ENCODE assay signal across 13 cellular contexts in the genomic region with DNA sequence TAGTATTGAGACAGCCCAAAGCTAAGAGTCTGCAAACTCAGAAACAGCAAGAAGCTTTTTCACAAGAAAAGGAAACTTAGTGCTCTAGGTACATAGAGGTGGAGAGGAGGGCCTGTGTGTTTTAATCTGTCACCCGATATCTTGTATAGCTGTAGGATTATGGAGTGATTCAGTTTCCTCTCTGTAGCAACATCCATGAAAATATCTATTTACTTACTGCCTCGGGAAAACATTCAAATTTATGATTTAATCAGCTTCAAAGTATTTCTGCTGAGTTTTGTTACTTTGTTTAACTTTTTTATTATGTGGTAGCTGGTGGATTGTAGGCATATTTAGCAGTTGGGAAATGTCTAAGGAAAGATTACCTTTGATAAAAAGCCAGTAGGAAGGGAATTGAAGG.
DNase-seq lines count a peak whose midpoint lies in the region; ATAC-seq and TF ChIP-seq lines count a peak whose summit lies in the region.
"Had no signal": no experiment of that assay in that cellular context is flagged by ENCODE, and none has a peak within 500 bp of the region (broad histone marks: within the 10 kb centered on the region; RNA-seq: fewer than 3 reads in every experiment).

No MANE protein-coding gene starts in this region.

- peak overlapping the region; percentile 75 to 80 for H3K27ac ChIP-seq in tibial artery

- no peaks in the 10 kb centered on the region for H3K9me3 Mint-ChIP-seq in activated naive CD4-positive, alpha-beta T cell treated with anti-CD3 and anti-CD28 coated beads, Interleukin-2, amount 50 U/mL, for 72 hours

- H3K36me3 ChIP-seq in tibial artery, result no peaks in the 10 kb centered on the region
- H3K36me3 ChIP-seq: tibial nerve had no signal

- ATAC-seq in activated naive CD4-positive, alpha-beta T cell treated with anti-CD3 and anti-CD28 coated beads, Interleukin-2, amount 50 U/mL, for 72 hours, result no peak
- no peak for ATAC-seq in T-helper 17 cell

- peak overlapping the region; percentile 6 to 27 for H3K27ac Mint-ChIP-seq in activated naive CD4-positive, alpha-beta T cell treated with anti-CD3 and anti-CD28 coated beads, Interleukin-2, amount 50 U/mL, for 72 hours
- peak overlapping the region; percentile 45 for H3K27ac Mint-ChIP-seq in T-helper 17 cell

- no peaks in the 10 kb centered on the region for H3K27me3 Mint-ChIP-seq in T-helper 17 cell

- H3K4me1 Mint-ChIP-seq in T-helper 17 cell, result peaks cover 9% of the 10 kb centered on the region

- DNase-seq in activated naive CD4-positive, alpha-beta T cell treated with anti-CD3 and anti-CD28 coated beads, Interleukin-2, amount 50 U/mL, for 72 hours (ENCODE audit: low spot score in 2 of 2), result no peak
- no peak for DNase-seq in activated naive CD4-positive, alpha-beta T cell treated with Interleukin-2 at 50 U/mL for 16 hours
- DNase-seq in T-helper 17 cell, result no peak
- DNase-seq in fibroblast of gingiva (ENCODE audit: low read depth), result peak; percentile 59
- DNase-seq in tibial artery, result no peak
- no peak for DNase-seq in NCI-H1436 (lab: John Stamatoyannopoulos, UW)
- no peak for DNase-seq in NCI-H2029 (lab: John Stamatoyannopoulos, UW)
- no peak for DNase-seq in AML-193 (lab: John Stamatoyannopoulos, UW)
- DNase-seq: erythroblast, GOT3, NCI-H187, SW 1271 had no signal

- no peak overlapping the region for H3K4me3 Mint-ChIP-seq in T-helper 17 cell

- intact Hi-C loops in tibial artery (cut with DNase I; ENCODE audit: low total_unique reads), result loop anchor here (5.0 kb wide), 1 partner anchor 492 kb away; no protein-coding TSS in a partner anchor

- TF ChIP-seq CTCF in tibial artery (IDR thresholded peaks at IDR 0.05), result no peak

- H3K9me3 ChIP-seq in T-helper 17 cell (ENCODE audit: control insufficient read depth, low read length, poor library complexity, severe bottlenecking) (no peaks in the 10 kb centered on the region), tibial artery (no peaks in the 10 kb centered on the region)
- H3K9me3 ChIP-seq: tibial nerve had no signal

- H3K4me3 ChIP-seq in tibial artery, result no peak overlapping the region
- H3K4me3 ChIP-seq: tibial nerve had no signal

- H3K4me1 ChIP-seq in tibial artery, result peaks cover 0 to 54% (median 42%) of the 10 kb centered on the region in 4 donors

- H3K27me3 ChIP-seq in tibial artery, result no peaks in the 10 kb centered on the region
- H3K27me3 ChIP-seq: tibial nerve had no signal

- no peaks in the 10 kb centered on the region for H3K36me3 Mint-ChIP-seq in activated naive CD4-positive, alpha-beta T cell treated with anti-CD3 and anti-CD28 coated beads, Interleukin-2, amount 50 U/mL, for 72 hours
- H3K36me3 Mint-ChIP-seq in T-helper 17 cell (ENCODE audit: low read depth), result no peaks in the 10 kb centered on the region
